Comparison of ENCODE assay signal across 2 cellular contexts in the genomic region with DNA sequence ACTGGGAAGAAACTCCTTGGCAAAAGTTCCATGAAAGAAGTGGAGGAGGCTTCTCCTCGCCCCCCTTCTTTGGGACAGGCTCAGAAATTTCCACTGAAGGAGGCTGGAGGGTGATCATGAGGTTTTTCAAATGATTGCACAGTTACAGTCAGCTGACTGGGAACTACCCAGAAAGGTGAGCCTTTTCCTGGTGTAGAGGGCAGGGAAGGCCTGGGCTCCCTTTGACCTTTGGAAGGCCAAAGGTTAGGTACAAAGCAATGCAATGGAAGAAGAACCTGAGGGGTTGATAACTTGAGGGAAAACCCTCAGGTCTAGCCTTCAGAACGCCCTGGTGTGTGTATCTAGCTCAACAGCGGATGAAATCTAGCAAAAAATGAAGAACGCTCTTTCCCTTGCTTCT.
A peak's percentile ranks its signal among the peaks of the same experiment; 100 is the strongest.
TF ChIP-seq lines count a peak whose summit lies in the region.

No MANE protein-coding gene starts in this region.

TF ChIP-seq in K562, 482 proteins besides CTCF, POLR2A, EP300 and RAD21 (continued from another document):
- TF ChIP-seq NR2C2 (CRISPR knock-in tag; IDR thresholded peaks at IDR 0.05) (no peak), NR2C2 (tag; IDR thresholded peaks at IDR 0.05) (peak; percentile 23; the same call in 1 of the 2 replicates), NFYB (IDR thresholded peaks at IDR 0.05; ENCODE audit: extremely low read depth, insufficient read length) (no peak)

TF ChIP-seq in liver, 16 proteins besides CTCF, POLR2A, EP300 and RAD21 (continued from another document):
- TF ChIP-seq, protein P1, sequence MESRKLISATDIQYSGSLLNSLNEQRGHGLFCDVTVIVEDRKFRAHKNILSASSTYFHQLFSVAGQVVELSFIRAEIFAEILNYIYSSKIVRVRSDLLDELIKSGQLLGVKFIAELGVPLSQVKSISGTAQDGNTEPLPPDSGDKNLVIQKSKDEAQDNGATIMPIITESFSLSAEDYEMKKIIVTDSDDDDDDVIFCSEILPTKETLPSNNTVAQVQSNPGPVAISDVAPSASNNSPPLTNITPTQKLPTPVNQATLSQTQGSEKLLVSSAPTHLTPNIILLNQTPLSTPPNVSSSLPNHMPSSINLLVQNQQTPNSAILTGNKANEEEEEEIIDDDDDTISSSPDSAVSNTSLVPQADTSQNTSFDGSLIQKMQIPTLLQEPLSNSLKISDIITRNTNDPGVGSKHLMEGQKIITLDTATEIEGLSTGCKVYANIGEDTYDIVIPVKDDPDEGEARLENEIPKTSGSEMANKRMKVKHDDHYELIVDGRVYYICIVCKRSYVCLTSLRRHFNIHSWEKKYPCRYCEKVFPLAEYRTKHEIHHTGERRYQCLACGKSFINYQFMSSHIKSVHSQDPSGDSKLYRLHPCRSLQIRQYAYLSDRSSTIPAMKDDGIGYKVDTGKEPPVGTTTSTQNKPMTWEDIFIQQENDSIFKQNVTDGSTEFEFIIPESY (IDR thresholded peaks at IDR 0.05), result no peak
- peak; percentile 94 for TF ChIP-seq NR2F2 (IDR thresholded peaks at IDR 0.05)
- TF ChIP-seq RXRA (IDR thresholded peaks at IDR 0.05), result peak; percentile 79 to 80
- TF ChIP-seq HNF4A (conservative IDR thresholded peaks at IDR 0.05), result peak; percentile 85 to 86
- no peak for TF ChIP-seq GABPA (IDR thresholded peaks at IDR 0.05 in 1 of 2, conservative IDR thresholded peaks at IDR 0.05 in 1 of 2)
- TF ChIP-seq FOXA1 (IDR thresholded peaks at IDR 0.05), result no peak
- TF ChIP-seq YY1 (IDR thresholded peaks at IDR 0.05), result peak; percentile 17
- TF ChIP-seq, protein P2, sequence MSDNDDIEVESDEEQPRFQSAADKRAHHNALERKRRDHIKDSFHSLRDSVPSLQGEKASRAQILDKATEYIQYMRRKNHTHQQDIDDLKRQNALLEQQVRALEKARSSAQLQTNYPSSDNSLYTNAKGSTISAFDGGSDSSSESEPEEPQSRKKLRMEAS (IDR thresholded peaks at IDR 0.05), result peak; percentile 70
- TF ChIP-seq JUND (IDR thresholded peaks at IDR 0.05), result peak in 1 of 2 donors; percentile 48
- peak; percentile 48 for TF ChIP-seq SP1 (IDR thresholded peaks at IDR 0.05)
